ENCODE assay signal across 9 cellular contexts in genomic region chr1:119646521-119647227, GRCh38. TPM values are rescaled to one million over a fixed set of nuclear protein-coding genes. Genes with fewer than 3 reads are reported as not detected.
DNase-seq lines count a peak whose midpoint lies in the region; ATAC-seq and TF ChIP-seq lines count a peak whose summit lies in the region.
"Had no signal": no experiment of that assay in that cellular context is flagged by ENCODE, and none has a peak within 500 bp of the region (broad histone marks: within the 10 kb centered on the region; RNA-seq: fewer than 3 reads in every experiment).

No MANE protein-coding gene starts in this region.

- H3K36me3 Mint-ChIP-seq in CD8-positive, alpha-beta memory T cell: no peaks in the 10 kb centered on the region

- no peak for TF ChIP-seq POLR2A in ovary (IDR thresholded peaks at IDR 0.05)

- no peak overlapping the region for H3K27ac Mint-ChIP-seq in CD8-positive, alpha-beta memory T cell

- no peak overlapping the region for H3K27ac ChIP-seq in ovary
- H3K27ac ChIP-seq in Karpas-422 (ENCODE audit: low read length): no peak overlapping the region
- H3K27ac ChIP-seq in CD8-positive, alpha-beta memory T cell (ENCODE audit: low read depth, low read length): no peak overlapping the region
- H3K27ac ChIP-seq: HL-60 had no signal

- TF ChIP-seq CTCF in GM06990 (IDR thresholded peaks at IDR 0.05; ENCODE audit: insufficient read depth, low read length, poor library complexity, severe bottlenecking) (no peak), ovary (IDR thresholded peaks at IDR 0.05) (no peak), GM13977 (IDR thresholded peaks at IDR 0.05; ENCODE audit: extremely low read depth, insufficient read depth, missing control alignments) (no peak)

- POLR2A ChIA-PET in CD8-positive, alpha-beta memory T cell (lab: Charles Lee): no interaction called here

- no peak overlapping the region for H3K4me2 ChIP-seq in Karpas-422 (ENCODE audit: low read depth, low read length, poor library complexity, severe bottlenecking)

- peaks cover 37 to 85% of the 10 kb centered on the region in 2 donors for H3K27me3 Mint-ChIP-seq in CD8-positive, alpha-beta memory T cell

- no peak for TF ChIP-seq EP300 in ovary (IDR thresholded peaks at IDR 0.05)

- no peak for DNase-seq in GM06990 (ENCODE audit: extremely low read depth, insufficient read length)
- peak; percentile 90 for DNase-seq in RKO (ENCODE audit: low spot score)
- peak; percentile 62 for DNase-seq in fibroblast of peridontal ligament (ENCODE audit: extremely low read depth)
- no peak for DNase-seq in ovary
- no peak for DNase-seq in GM13977 (ENCODE audit: low spot score)
- no peak for DNase-seq in Karpas-422
- no peak for DNase-seq in CD8-positive, alpha-beta memory T cell

- in situ Hi-C loops in GM13977 (cut with MboI; ENCODE audit: low pct_unique_long_range_greater_than_20kb, low sequenced_read_pairs, unreplicated experiment): no loop called here

- H2AFZ ChIP-seq in Karpas-422 (ENCODE audit: low read length): no peak overlapping the region

- no peak overlapping the region for H3K9ac ChIP-seq in Karpas-422 (ENCODE audit: low read length)

- H3K9me3 ChIP-seq in ovary: no peaks in the 10 kb centered on the region
- H3K9me3 ChIP-seq in Karpas-422 (ENCODE audit: low read length): no peaks in the 10 kb centered on the region
- no peaks in the 10 kb centered on the region for H3K9me3 ChIP-seq in CD8-positive, alpha-beta memory T cell (ENCODE audit: low read length)

- H3K4me1 Mint-ChIP-seq in CD8-positive, alpha-beta memory T cell: peaks cover 2 to 8% (median 6%) of the 10 kb centered on the region in 3 donors

- H3K4me1 ChIP-seq in ovary (ENCODE audit: insufficient read depth) (peaks cover 8% of the 10 kb centered on the region), Karpas-422 (ENCODE audit: low read length) (no peaks in the 10 kb centered on the region)
- no peaks in the 10 kb centered on the region for H3K4me1 ChIP-seq in CD8-positive, alpha-beta memory T cell (ENCODE audit: insufficient read depth, low read length)

- no peaks in the 10 kb centered on the region for H3K36me3 ChIP-seq in GM06990 (ENCODE audit: control insufficient read depth, insufficient read depth, low read length)
- no peaks in the 10 kb centered on the region for H3K36me3 ChIP-seq in ovary
- no peaks in the 10 kb centered on the region for H3K36me3 ChIP-seq in Karpas-422 (ENCODE audit: insufficient read depth, low read length)
- H3K36me3 ChIP-seq in CD8-positive, alpha-beta memory T cell (ENCODE audit: insufficient read depth, low read length): no peaks in the 10 kb centered on the region

- intact Hi-C loops in ovary (cut with DNase I): loop anchor here in 1 of 4 donors (2.0 kb wide), 1 partner anchor 16 kb away; no protein-coding TSS in a partner anchor

- 22 to 39% (median 22%) methylated on average over 15 of the region's 15 CpGs for WGBS in ovary, 3 donors

- H3K9me3 Mint-ChIP-seq in CD8-positive, alpha-beta memory T cell: peaks cover 0 to 8% (median 2%) of the 10 kb centered on the region in 5 donors

- no peaks in the 10 kb centered on the region for H3K79me2 ChIP-seq in Karpas-422 (ENCODE audit: low read length)

- H3K27me3 ChIP-seq in GM06990 (replicated peaks; ENCODE audit: control insufficient read depth, insufficient read depth, low read length): no peaks in the 10 kb centered on the region
- H3K27me3 ChIP-seq in ovary: no peaks in the 10 kb centered on the region
- H3K27me3 ChIP-seq in Karpas-422 (ENCODE audit: low read length): no peaks in the 10 kb centered on the region
- H3K27me3 ChIP-seq in CD8-positive, alpha-beta memory T cell (ENCODE audit: insufficient read depth, low read length, poor library complexity, severe bottlenecking): peaks cover 7% of the 10 kb centered on the region

- CTCF ChIA-PET in CD8-positive, alpha-beta memory T cell (lab: Charles Lee): no interaction called here

- no peak for ATAC-seq in HG03108 (IDR thresholded peaks at IDR 0.05; ENCODE audit: unreplicated experiment)

- no peaks in the 10 kb centered on the region for H3K9me2 ChIP-seq in Karpas-422 (replicated peaks; ENCODE audit: insufficient read depth, low read length)

- peak overlapping the region in 3 of 7 donors; percentile 11 to 45 (median 42) for H3K4me3 Mint-ChIP-seq in CD8-positive, alpha-beta memory T cell

- peak overlapping the region; percentile 81 for H3K4me3 ChIP-seq in GM06990 (replicated peaks; ENCODE audit: low read depth, low read length)
- peak overlapping the region; percentile 65 for H3K4me3 ChIP-seq in ovary
- no peak overlapping the region for H3K4me3 ChIP-seq in Karpas-422 (ENCODE audit: low read length)
- no peak overlapping the region for H3K4me3 ChIP-seq in CD8-positive, alpha-beta memory T cell (ENCODE audit: low read length)

- H4K20me1 ChIP-seq in Karpas-422 (ENCODE audit: insufficient read depth, low read depth, low read length): no peaks in the 10 kb centered on the region

RNA-seq across cellular contexts. Expression of gene ZNF697, which starts 1.4 kb away (rescaled TPM):
- 1 to 10 TPM; 3.0 to 9.1 (median 6.7) TPM for total RNA-seq in ovary
- polyA plus RNA-seq in ovary: 1 to 10 TPM; 3.6 to 6.2 TPM
- total RNA-seq in Karpas-422 (2014; rRNA removed; shearing (Covaris generic); ENCODE audit: low replicate concordance): not detected in 2 replicates
- total RNA-seq in CD8-positive, alpha-beta memory T cell: under 1 TPM; 0.72 to 0.78 TPM
- polyA plus RNA-seq in CD8-positive, alpha-beta memory T cell: not detected

Comparison
In these comparisons a context has a peak if more than half of its experiments do, and no peak if none do; other contexts are left out.
1. DNase-seq: peak in RKO (single experiment) and fibroblast of peridontal ligament (single experiment); none in GM06990 (single experiment), ovary (0 of 5), GM13977 (single experiment), Karpas-422 (single experiment) and CD8-positive, alpha-beta memory T cell (0 of 5).
2. H3K4me3 ChIP-seq: peak in GM06990 (single experiment) and ovary (single experiment); none in Karpas-422 (single experiment) and CD8-positive, alpha-beta memory T cell (single experiment).